Comparison of ENCODE assay signal across 16 cellular contexts in the genomic region with DNA sequence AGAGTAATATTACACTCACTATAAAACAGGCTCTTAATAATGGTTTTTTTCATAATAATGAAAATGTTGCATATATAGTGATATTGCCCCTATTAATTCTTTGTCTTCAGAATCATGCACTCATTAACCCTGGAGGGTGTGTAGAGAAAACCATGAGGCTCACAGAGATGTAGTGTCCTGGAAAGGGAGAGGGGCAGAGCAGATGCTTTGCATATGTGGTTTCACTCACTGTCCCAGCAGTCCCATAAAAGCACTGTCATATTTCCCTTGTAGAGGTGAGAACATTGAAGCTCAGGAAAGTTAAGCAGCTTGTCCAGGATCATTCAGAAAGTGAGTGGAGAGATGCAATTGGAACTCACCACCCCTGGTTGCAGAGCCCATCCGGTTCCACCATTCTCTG.
A peak's percentile ranks its signal among the peaks of the same experiment; 100 is the strongest.
DNase-seq lines count a peak whose midpoint lies in the region; ATAC-seq, FAIRE-seq and TF ChIP-seq lines count a peak whose summit lies in the region.
"Had no signal": no experiment of that assay in that cellular context is flagged by ENCODE, and none has a peak within 500 bp of the region (broad histone marks: within the 10 kb centered on the region; RNA-seq: fewer than 3 reads in every experiment).

No MANE protein-coding gene starts in this region.

- 0 out of 2 replicates have a peak, but pooled peaks cover 8% of the 10 kb centered on the region for H3K27me3 ChIP-seq in OCI-LY3 (ENCODE audit: low read depth, low read length)
- H3K27me3 ChIP-seq in pancreas, result no peaks in the 10 kb centered on the region
- H3K27me3 ChIP-seq: uterus had no signal

- peaks cover 36% of the 10 kb centered on the region for H3K4me1 Mint-ChIP-seq in chondrocyte (ENCODE audit: low read depth)

- peak overlapping the region; percentile 29; the same call in 1 of the 2 replicates for H3K4me2 ChIP-seq in OCI-LY3 (ENCODE audit: low read length)

- H3K9ac ChIP-seq in OCI-LY3 (ENCODE audit: low read length), result no peak overlapping the region

- H3K4me1 ChIP-seq in OCI-LY3 (ENCODE audit: low read length) (peaks cover 19% of the 10 kb centered on the region), pancreas (no peaks in the 10 kb centered on the region)
- H3K4me1 ChIP-seq: uterus had no signal

- no peak overlapping the region for H3K4me3 ChIP-seq in OCI-LY3 (ENCODE audit: low read length)
- H3K4me3 ChIP-seq in pancreas, result no peak overlapping the region
- H3K4me3 ChIP-seq: uterus had no signal

- H3K36me3 ChIP-seq in OCI-LY3 (replicated peaks; ENCODE audit: low read depth, low read length), result no peaks in the 10 kb centered on the region
- H3K36me3 ChIP-seq in pancreas, result peaks cover 0 to 5% (median 0%) of the 10 kb centered on the region in 3 donors
- H3K36me3 ChIP-seq: uterus had no signal

- H3K27ac Mint-ChIP-seq in chondrocyte (ENCODE audit: unreplicated experiment), result no peak overlapping the region
- H3K27ac Mint-ChIP-seq: T-helper 2 cell treated with Interferon-gamma antibody and Interleukin-4, amounts not matched to agents 5 μg/mL and 100 μg/mL, for 36 hours had no signal

- ATAC-seq in GM18511 (IDR thresholded peaks at IDR 0.05; ENCODE audit: unreplicated experiment) (peak; percentile 91), GM21423 (IDR thresholded peaks at IDR 0.05; ENCODE audit: unreplicated experiment) (peak; percentile 72), HG03039 (IDR thresholded peaks at IDR 0.05; ENCODE audit: unreplicated experiment) (peak; percentile 78), pancreas (no peak), HG02938 (IDR thresholded peaks at IDR 0.05; ENCODE audit: unreplicated experiment) (no peak)

- H3K79me2 ChIP-seq in OCI-LY3 (ENCODE audit: low read length), result no peaks in the 10 kb centered on the region

- H3K9me3 Mint-ChIP-seq in chondrocyte (ENCODE audit: low read depth), result no peaks in the 10 kb centered on the region
- H3K9me3 Mint-ChIP-seq: T-helper 2 cell treated with Interferon-gamma antibody and Interleukin-4, amounts not matched to agents 5 μg/mL and 100 μg/mL, for 36 hours had no signal

- H3K9me3 ChIP-seq in OCI-LY3 (ENCODE audit: insufficient read depth, low read length) (no peaks in the 10 kb centered on the region), pancreas (no peaks in the 10 kb centered on the region)
- H3K9me3 ChIP-seq: uterus had no signal

- no peak for DNase-seq in pancreas
- no peak for DNase-seq in chondrocyte (ENCODE audit: low spot score)
- DNase-seq in DMS 273 treated with DMSO at 0.1 percent for 48 hours (lab: John Stamatoyannopoulos, UW), result no peak
- DNase-seq: activated CD4-positive, alpha-beta T cell treated with anti-CD3 and anti-CD28 coated beads, Interleukin-2, amount 50 U/mL, for 4 hours; AML-193; hippocampal formation; mammary epithelial cell; NCI-H2171; stimulated activated CD8-positive, alpha-beta memory T cell treated with anti-CD3 and anti-CD28 coated beads, Interleukin-4, amount 100 ng/mL, for 48 hours; uterus had no signal

- TF ChIP-seq CTCF in OCI-LY3 (IDR thresholded peaks at IDR 0.05; ENCODE audit: low read depth, low read length) (no peak), pancreas (IDR thresholded peaks at IDR 0.05) (no peak), chondrocyte (IDR thresholded peaks at IDR 0.05) (no peak)

- peaks cover 26% of the 10 kb centered on the region for H3K36me3 Mint-ChIP-seq in chondrocyte (ENCODE audit: low read depth)

- H2AFZ ChIP-seq in OCI-LY3 (ENCODE audit: low read depth, low read length), result no peak overlapping the region

- H4K20me1 ChIP-seq in OCI-LY3 (ENCODE audit: insufficient read depth, low read length), result no peaks in the 10 kb centered on the region

- intact Hi-C loops in pancreas (cut with DNase I), result no loop called here

- no peak overlapping the region for H3K4me3 Mint-ChIP-seq in chondrocyte (ENCODE audit: unreplicated experiment)
- H3K4me3 Mint-ChIP-seq: T-helper 2 cell treated with Interferon-gamma antibody and Interleukin-4, amounts not matched to agents 5 μg/mL and 100 μg/mL, for 36 hours had no signal

- no peaks in the 10 kb centered on the region for H3K27me3 Mint-ChIP-seq in chondrocyte (ENCODE audit: low read depth)

- no peak for FAIRE-seq in pancreas (lab: Jason Lieb, UNC)

- WGBS in pancreas, 2 donors, result 74 to 87% methylated on average over 1 of the region's 1 CpG

- H3K27ac ChIP-seq in OCI-LY3 (ENCODE audit: low read length), result no peak overlapping the region
- H3K27ac ChIP-seq in pancreas, result no peak overlapping the region
- H3K27ac ChIP-seq: uterus had no signal

Comparison
In these comparisons a context has a peak if more than half of its experiments do, and no peak if none do; other contexts are left out.
1. ATAC-seq: peak in GM18511 (single experiment), GM21423 (single experiment) and HG03039 (single experiment); none in pancreas (0 of 4) and HG02938 (single experiment).